ENCODE assay signal across 2 cellular contexts in the genomic region with DNA sequence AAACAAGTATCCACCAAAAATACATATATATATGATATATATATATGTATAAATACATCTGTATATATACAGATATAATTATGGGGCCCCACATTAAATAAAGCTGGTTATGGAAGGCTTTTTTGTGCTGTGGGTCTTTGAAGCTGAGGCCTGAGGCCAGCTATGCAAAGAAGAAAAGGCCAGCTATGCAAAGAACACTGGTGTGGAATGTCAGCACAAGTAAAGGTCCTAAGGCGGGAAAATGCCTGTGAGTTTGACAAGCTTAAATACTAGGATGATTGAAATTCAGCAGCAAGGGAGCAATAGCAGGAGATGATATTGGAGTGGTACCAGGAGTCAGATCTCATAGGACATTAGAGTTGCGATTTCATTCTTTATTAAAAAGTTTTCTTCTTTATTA.
TF ChIP-seq lines count a peak whose summit lies in the region.

No MANE protein-coding gene starts in this region.

TF ChIP-seq in GM23338, 12 proteins besides CTCF, POLR2A, EP300 and RAD21 (continues in another document):
- TF ChIP-seq ZNF114 (CRISPR knock-in tag; IDR thresholded peaks at IDR 0.05) = no peak
- TF ChIP-seq CREB1 (CRISPR knock-in tag; IDR thresholded peaks at IDR 0.05; ENCODE audit: low read depth) = no peak
- TF ChIP-seq NANOG (IDR thresholded peaks at IDR 0.05; ENCODE audit: borderline replicate concordance) = no peak
- TF ChIP-seq, protein P1, sequence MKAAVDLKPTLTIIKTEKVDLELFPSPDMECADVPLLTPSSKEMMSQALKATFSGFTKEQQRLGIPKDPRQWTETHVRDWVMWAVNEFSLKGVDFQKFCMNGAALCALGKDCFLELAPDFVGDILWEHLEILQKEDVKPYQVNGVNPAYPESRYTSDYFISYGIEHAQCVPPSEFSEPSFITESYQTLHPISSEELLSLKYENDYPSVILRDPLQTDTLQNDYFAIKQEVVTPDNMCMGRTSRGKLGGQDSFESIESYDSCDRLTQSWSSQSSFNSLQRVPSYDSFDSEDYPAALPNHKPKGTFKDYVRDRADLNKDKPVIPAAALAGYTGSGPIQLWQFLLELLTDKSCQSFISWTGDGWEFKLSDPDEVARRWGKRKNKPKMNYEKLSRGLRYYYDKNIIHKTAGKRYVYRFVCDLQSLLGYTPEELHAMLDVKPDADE (IDR thresholded peaks at IDR 0.05) = no peak
- TF ChIP-seq ZNF331 (CRISPR knock-in tag; IDR thresholded peaks at IDR 0.05; ENCODE audit: low read depth) = no peak
- no peak for TF ChIP-seq STAT1 (IDR thresholded peaks at IDR 0.05; ENCODE audit: unreplicated experiment)
- TF ChIP-seq, protein P2, sequence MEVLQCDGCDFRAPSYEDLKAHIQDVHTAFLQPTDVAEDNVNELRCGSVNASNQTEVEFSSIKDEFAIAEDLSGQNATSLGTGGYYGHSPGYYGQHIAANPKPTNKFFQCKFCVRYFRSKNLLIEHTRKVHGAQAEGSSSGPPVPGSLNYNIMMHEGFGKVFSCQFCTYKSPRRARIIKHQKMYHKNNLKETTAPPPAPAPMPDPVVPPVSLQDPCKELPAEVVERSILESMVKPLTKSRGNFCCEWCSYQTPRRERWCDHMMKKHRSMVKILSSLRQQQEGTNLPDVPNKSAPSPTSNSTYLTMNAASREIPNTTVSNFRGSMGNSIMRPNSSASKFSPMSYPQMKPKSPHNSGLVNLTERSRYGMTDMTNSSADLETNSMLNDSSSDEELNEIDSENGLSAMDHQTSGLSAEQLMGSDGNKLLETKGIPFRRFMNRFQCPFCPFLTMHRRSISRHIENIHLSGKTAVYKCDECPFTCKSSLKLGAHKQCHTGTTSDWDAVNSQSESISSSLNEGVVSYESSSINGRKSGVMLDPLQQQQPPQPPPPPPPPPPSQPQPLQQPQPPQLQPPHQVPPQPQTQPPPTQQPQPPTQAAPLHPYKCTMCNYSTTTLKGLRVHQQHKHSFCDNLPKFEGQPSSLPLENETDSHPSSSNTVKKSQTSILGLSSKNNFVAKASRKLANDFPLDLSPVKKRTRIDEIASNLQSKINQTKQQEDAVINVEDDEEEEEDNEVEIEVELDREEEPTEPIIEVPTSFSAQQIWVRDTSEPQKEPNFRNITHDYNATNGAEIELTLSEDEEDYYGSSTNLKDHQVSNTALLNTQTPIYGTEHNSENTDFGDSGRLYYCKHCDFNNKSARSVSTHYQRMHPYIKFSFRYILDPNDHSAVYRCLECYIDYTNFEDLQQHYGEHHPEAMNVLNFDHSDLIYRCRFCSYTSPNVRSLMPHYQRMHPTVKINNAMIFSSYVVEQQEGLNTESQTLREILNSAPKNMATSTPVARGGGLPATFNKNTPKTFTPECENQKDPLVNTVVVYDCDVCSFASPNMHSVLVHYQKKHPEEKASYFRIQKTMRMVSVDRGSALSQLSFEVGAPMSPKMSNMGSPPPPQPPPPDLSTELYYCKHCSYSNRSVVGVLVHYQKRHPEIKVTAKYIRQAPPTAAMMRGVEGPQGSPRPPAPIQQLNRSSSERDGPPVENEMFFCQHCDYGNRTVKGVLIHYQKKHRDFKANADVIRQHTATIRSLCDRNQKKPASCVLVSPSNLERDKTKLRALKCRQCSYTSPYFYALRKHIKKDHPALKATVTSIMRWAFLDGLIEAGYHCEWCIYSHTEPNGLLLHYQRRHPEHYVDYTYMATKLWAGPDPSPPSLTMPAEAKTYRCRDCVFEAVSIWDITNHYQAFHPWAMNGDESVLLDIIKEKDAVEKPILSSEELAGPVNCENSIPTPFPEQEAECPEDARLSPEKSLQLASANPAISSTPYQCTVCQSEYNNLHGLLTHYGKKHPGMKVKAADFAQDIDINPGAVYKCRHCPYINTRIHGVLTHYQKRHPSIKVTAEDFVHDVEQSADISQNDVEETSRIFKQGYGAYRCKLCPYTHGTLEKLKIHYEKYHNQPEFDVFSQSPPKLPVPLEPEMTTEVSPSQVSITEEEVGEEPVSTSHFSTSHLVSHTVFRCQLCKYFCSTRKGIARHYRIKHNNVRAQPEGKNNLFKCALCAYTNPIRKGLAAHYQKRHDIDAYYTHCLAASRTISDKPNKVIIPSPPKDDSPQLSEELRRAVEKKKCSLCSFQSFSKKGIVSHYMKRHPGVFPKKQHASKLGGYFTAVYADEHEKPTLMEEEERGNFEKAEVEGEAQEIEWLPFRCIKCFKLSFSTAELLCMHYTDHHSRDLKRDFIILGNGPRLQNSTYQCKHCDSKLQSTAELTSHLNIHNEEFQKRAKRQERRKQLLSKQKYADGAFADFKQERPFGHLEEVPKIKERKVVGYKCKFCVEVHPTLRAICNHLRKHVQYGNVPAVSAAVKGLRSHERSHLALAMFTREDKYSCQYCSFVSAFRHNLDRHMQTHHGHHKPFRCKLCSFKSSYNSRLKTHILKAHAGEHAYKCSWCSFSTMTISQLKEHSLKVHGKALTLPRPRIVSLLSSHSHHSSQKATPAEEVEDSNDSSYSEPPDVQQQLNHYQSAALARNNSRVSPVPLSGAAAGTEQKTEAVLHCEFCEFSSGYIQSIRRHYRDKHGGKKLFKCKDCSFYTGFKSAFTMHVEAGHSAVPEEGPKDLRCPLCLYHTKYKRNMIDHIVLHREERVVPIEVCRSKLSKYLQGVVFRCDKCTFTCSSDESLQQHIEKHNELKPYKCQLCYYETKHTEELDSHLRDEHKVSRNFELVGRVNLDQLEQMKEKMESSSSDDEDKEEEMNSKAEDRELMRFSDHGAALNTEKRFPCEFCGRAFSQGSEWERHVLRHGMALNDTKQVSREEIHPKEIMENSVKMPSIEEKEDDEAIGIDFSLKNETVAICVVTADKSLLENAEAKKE (CRISPR knock-in tag; IDR thresholded peaks at IDR 0.05) = no peak
- no peak for TF ChIP-seq POLR2AphosphoS5 (IDR thresholded peaks at IDR 0.05; ENCODE audit: low read depth)
- TF ChIP-seq EZH2phosphoT487 (IDR thresholded peaks at IDR 0.05; ENCODE audit: unreplicated experiment) = no peak
- TF ChIP-seq, protein P3, sequence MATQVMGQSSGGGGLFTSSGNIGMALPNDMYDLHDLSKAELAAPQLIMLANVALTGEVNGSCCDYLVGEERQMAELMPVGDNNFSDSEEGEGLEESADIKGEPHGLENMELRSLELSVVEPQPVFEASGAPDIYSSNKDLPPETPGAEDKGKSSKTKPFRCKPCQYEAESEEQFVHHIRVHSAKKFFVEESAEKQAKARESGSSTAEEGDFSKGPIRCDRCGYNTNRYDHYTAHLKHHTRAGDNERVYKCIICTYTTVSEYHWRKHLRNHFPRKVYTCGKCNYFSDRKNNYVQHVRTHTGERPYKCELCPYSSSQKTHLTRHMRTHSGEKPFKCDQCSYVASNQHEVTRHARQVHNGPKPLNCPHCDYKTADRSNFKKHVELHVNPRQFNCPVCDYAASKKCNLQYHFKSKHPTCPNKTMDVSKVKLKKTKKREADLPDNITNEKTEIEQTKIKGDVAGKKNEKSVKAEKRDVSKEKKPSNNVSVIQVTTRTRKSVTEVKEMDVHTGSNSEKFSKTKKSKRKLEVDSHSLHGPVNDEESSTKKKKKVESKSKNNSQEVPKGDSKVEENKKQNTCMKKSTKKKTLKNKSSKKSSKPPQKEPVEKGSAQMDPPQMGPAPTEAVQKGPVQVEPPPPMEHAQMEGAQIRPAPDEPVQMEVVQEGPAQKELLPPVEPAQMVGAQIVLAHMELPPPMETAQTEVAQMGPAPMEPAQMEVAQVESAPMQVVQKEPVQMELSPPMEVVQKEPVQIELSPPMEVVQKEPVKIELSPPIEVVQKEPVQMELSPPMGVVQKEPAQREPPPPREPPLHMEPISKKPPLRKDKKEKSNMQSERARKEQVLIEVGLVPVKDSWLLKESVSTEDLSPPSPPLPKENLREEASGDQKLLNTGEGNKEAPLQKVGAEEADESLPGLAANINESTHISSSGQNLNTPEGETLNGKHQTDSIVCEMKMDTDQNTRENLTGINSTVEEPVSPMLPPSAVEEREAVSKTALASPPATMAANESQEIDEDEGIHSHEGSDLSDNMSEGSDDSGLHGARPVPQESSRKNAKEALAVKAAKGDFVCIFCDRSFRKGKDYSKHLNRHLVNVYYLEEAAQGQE (IDR thresholded peaks at IDR 0.05; ENCODE audit: unreplicated experiment) = no peak

TF ChIP-seq in H1, 55 proteins besides CTCF, POLR2A, EP300 and RAD21:
- TF ChIP-seq, protein P4, sequence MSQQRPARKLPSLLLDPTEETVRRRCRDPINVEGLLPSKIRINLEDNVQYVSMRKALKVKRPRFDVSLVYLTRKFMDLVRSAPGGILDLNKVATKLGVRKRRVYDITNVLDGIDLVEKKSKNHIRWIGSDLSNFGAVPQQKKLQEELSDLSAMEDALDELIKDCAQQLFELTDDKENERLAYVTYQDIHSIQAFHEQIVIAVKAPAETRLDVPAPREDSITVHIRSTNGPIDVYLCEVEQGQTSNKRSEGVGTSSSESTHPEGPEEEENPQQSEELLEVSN (IDR thresholded peaks at IDR 0.05) = no peak; the same call in 1 of the 2 replicates
- no peak for TF ChIP-seq EZH2 (IDR thresholded peaks at IDR 0.05; ENCODE audit: low read depth, low read length, severe bottlenecking)
- TF ChIP-seq TEAD4 (IDR thresholded peaks at IDR 0.05; ENCODE audit: low read depth, low read length) = peak; percentile 46; the same call in 1 of the 2 replicates
- no peak for TF ChIP-seq SAP30 (IDR thresholded peaks at IDR 0.05; ENCODE audit: insufficient read depth, insufficient replicate concordance, low read length)
- TF ChIP-seq GTF2F1 (IDR thresholded peaks at IDR 0.05; ENCODE audit: borderline replicate concordance, low read depth, low read length) = no peak
- TF ChIP-seq TBP (IDR thresholded peaks at IDR 0.05; ENCODE audit: low read depth, low read length) = no peak
- TF ChIP-seq NRF1 (IDR thresholded peaks at IDR 0.05; ENCODE audit: low read depth, low read length) = no peak
- TF ChIP-seq TAF1 (IDR thresholded peaks at IDR 0.05; ENCODE audit: low read depth, low read length) = no peak
- TF ChIP-seq HDAC6 (IDR thresholded peaks at IDR 0.05; ENCODE audit: low read depth, low read length) = no peak
